8 cellular contexts compared by ENCODE assay signal in genomic region chr3:120741837-120742197, GRCh38. TPM values are rescaled to one million over a fixed set of nuclear protein-coding genes. Genes with fewer than 3 reads are reported as not detected.
DNase-seq lines count a peak whose midpoint lies in the region; ATAC-seq and TF ChIP-seq lines count a peak whose summit lies in the region.

No MANE protein-coding gene starts in this region.

- H3K27ac ChIP-seq in DND-41 (ENCODE audit: low read length) (peak overlapping the region; percentile 98), brain microvascular endothelial cell (peak overlapping the region; percentile 98), vagina (peak overlapping the region; percentile 94)

- H3K4me3 ChIP-seq in DND-41 (ENCODE audit: low read depth in 1 of 2, low read length in 2 of 2) (peak overlapping the region; percentile 82 to 93; a peak in 3 of 4 replicates), brain microvascular endothelial cell (ENCODE audit: low read depth, low read length) (peak overlapping the region; percentile 93), vagina (peak overlapping the region; percentile 72 to 83)

- no peak for TF ChIP-seq CTCF in DND-41 (IDR thresholded peaks at IDR 0.05; ENCODE audit: borderline replicate concordance, extremely low read depth, low read length, poor library complexity, severe bottlenecking)
- no peak for TF ChIP-seq CTCF in brain microvascular endothelial cell (IDR thresholded peaks at IDR 0.05; ENCODE audit: low read depth, low read length, missing control alignments)
- no peak for TF ChIP-seq CTCF in vagina (IDR thresholded peaks at IDR 0.05)

- in situ Hi-C loops in brain microvascular endothelial cell (cut with HindIII; ENCODE audit: low pct_ligation_motif_present, low sequenced_read_pairs), result no loop called here

- ATAC-seq in DND-41 (ENCODE audit: insufficient read depth, low read depth) (no peak), GM21367 (IDR thresholded peaks at IDR 0.05; ENCODE audit: unreplicated experiment) (peak; percentile 7), memory B cell (ENCODE audit: low read depth) (peak; percentile 26)

- no peaks in the 10 kb centered on the region for H3K27me3 Mint-ChIP-seq in memory B cell

- TF ChIP-seq POLR2A in vagina (IDR thresholded peaks at IDR 0.05), result no peak

- peaks cover 6% of the 10 kb centered on the region for H3K36me3 Mint-ChIP-seq in memory B cell

- no peak for DNase-seq in DND-41
- DNase-seq in KG1 (lab: John Stamatoyannopoulos, UW), result peak; percentile 81
- no peak for DNase-seq in brain microvascular endothelial cell
- DNase-seq in memory B cell (ENCODE audit: low spot score in 2 of 2), result no peak
- DNase-seq in vagina (ENCODE audit: extremely low spot score in 2 of 2), result no peak
- no peak for DNase-seq in SW 1271 (lab: John Stamatoyannopoulos, UW)
- DNase-seq in iPS-NIHi7 (ENCODE audit: extremely low spot score), result no peak

- H3K36me3 ChIP-seq in DND-41 (ENCODE audit: insufficient read depth, low read length) (peaks cover 11% of the 10 kb centered on the region), brain microvascular endothelial cell (replicated peaks) (peaks cover 3% of the 10 kb centered on the region), vagina (no peaks in the 10 kb centered on the region)

- peaks cover 26% of the 10 kb centered on the region for H3K4me1 Mint-ChIP-seq in memory B cell

- peak overlapping the region; percentile 83 for H3K9ac ChIP-seq in DND-41 (ENCODE audit: low read depth, low read length)

- H3K9me3 Mint-ChIP-seq in memory B cell, result peaks cover 3% of the 10 kb centered on the region

- H4K20me1 ChIP-seq in DND-41 (ENCODE audit: insufficient read depth, low read length), result no peaks in the 10 kb centered on the region

- H3K27me3 ChIP-seq in DND-41 (ENCODE audit: insufficient read depth, low read length, poor library complexity) (no peaks in the 10 kb centered on the region), brain microvascular endothelial cell (replicated peaks) (no peaks in the 10 kb centered on the region), vagina (no peaks in the 10 kb centered on the region)

- peak overlapping the region; percentile 74 for H3K4me2 ChIP-seq in DND-41 (ENCODE audit: insufficient read depth, low read length)

- H3K27ac Mint-ChIP-seq in memory B cell, result peak overlapping the region; percentile 99

- H3K79me2 ChIP-seq in DND-41 (ENCODE audit: insufficient read depth, low read length), result peaks cover 56% of the 10 kb centered on the region

- no peaks in the 10 kb centered on the region for H3K9me3 ChIP-seq in DND-41 (ENCODE audit: insufficient read depth, low read length, severe bottlenecking)
- H3K9me3 ChIP-seq in vagina, result no peaks in the 10 kb centered on the region

- intact Hi-C loops in vagina (cut with DNase I), result loop anchor here (10.0 kb wide), 2 partner anchors 147 to 647 kb away; partner anchors contain the start of genes GSK3B and NDUFB4

- H2AFZ ChIP-seq in DND-41 (ENCODE audit: low read depth, low read length), result peak overlapping the region; percentile 95

- peak overlapping the region; percentile 90 for H3K4me3 Mint-ChIP-seq in memory B cell

- peaks cover 28% of the 10 kb centered on the region for H3K4me1 ChIP-seq in DND-41 (ENCODE audit: insufficient read depth, low read length)
- H3K4me1 ChIP-seq in vagina, result peaks cover 12% of the 10 kb centered on the region

RNA-seq across cellular contexts. Expression of gene RABL3, which starts 0.5 kb away (rescaled TPM):
- 12.8 TPM for total RNA-seq in vagina

RNA-seq across cellular contexts. Expression of gene GTF2E1, which starts 0.7 kb away (rescaled TPM):
- total RNA-seq in vagina, result 9.1 TPM

RNA-seq across cellular contexts. Expression of gene HGD, which starts 59.8 kb away (rescaled TPM):
- total RNA-seq in vagina, result not detected
